8 cellular contexts compared by ENCODE assay signal in the genomic region with DNA sequence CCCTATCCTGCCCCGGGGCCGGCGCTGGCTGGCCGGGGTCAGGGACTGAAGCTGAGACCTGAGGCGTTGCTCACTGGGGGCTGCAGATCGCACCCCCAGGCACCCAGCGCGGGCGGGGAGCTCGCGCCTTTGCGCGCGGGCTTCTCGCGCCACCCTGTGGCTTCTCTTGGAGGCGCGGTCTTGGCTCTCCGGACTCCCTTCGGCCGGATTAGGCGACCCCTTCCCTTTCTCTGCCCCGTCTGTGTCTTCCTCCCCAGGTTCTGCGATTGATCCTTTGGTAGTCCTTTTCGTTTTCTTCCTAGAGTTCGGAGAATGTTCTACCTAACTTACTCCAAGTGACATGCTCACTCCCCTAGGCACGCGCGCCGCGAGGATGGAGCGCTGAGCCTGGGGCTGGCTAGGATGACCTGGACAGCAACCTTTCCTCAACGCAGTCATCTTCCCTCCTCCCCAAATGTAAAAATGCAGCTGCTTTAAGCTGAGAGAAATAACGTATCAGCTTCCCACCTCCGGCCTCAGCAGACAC. TPM values are rescaled to one million over a fixed set of nuclear protein-coding genes. Genes with fewer than 3 reads are reported as not detected.
DNase-seq lines count a peak whose midpoint lies in the region; ATAC-seq, FAIRE-seq and TF ChIP-seq lines count a peak whose summit lies in the region.

No MANE protein-coding gene starts in this region.

- H3K36me3 ChIP-seq in endodermal cell (ENCODE audit: control insufficient read depth, insufficient read depth, low read length) (no peaks in the 10 kb centered on the region), mucosa of descending colon (ENCODE audit: low read depth) (no peaks in the 10 kb centered on the region)

- peaks cover 84% of the 10 kb centered on the region for H3K27me3 ChIP-seq in endodermal cell (ENCODE audit: control insufficient read depth, insufficient read depth, low read length, poor library complexity, severe bottlenecking)

- H3K4me1 ChIP-seq in endodermal cell (ENCODE audit: control insufficient read depth, insufficient read depth, low read length): peaks cover 19% of the 10 kb centered on the region
- H3K4me1 ChIP-seq in mucosa of descending colon (ENCODE audit: low read depth): peaks cover 17% of the 10 kb centered on the region

- no peak overlapping the region for H3K27ac Mint-ChIP-seq in activated CD8-positive, alpha-beta T cell treated with anti-CD3 and anti-CD28 coated beads for 36 hours
- H3K27ac Mint-ChIP-seq in endodermal cell: no peak overlapping the region
- H3K27ac Mint-ChIP-seq in stimulated activated memory B cell treated with anti-CD40 and anti-IgM and Interleukin-4, amounts not matched to agents 10 μg/mL and 1 μg/mL and 100 μg/mL, for 72 hours: no peak overlapping the region

- no peak overlapping the region for H3K9ac ChIP-seq in endodermal cell (ENCODE audit: extremely low read depth, low read length, poor library complexity, severe bottlenecking)

- TF ChIP-seq CTCF in activated CD8-positive, alpha-beta T cell treated with anti-CD3 and anti-CD28 coated beads for 36 hours (IDR thresholded peaks at IDR 0.05): peak; percentile 97
- TF ChIP-seq CTCF in endodermal cell (conservative IDR thresholded peaks at IDR 0.05) (peak; percentile 88), mucosa of descending colon (IDR thresholded peaks at IDR 0.05) (peak; percentile 47)

- DNase-seq in A172 (ENCODE audit: low spot score) (peak; percentile 30), GM12891 (ENCODE audit: insufficient read length, low spot score) (peak; percentile 87), NCI-H2196 (lab: John Stamatoyannopoulos, UW; ENCODE audit: unreplicated experiment) (peak; percentile 75), endodermal cell (peak; percentile 86), mucosa of descending colon (peak in 2 of 3 donors; percentile 44 to 61)
- DNase-seq in activated CD8-positive, alpha-beta T cell treated with anti-CD3 and anti-CD28 coated beads for 36 hours: peak; percentile 64

- H3K4me3 ChIP-seq in endodermal cell (ENCODE audit: low read length) (peak overlapping the region; percentile 77), mucosa of descending colon (no peak overlapping the region)

- WGBS in endodermal cell (ENCODE audit: insufficient coverage in 1 of 2, insufficient read length in 1 of 2), 2 experiments: 0 to 1% methylated on average over 22 to 35 of the region's 35 CpGs

- H3K9me3 ChIP-seq in endodermal cell (ENCODE audit: control insufficient read depth, low read length): no peaks in the 10 kb centered on the region
- no peaks in the 10 kb centered on the region for H3K9me3 ChIP-seq in mucosa of descending colon

- TF ChIP-seq POLR2A in GM12891 (IDR thresholded peaks at IDR 0.05; ENCODE audit: low read depth, low read length): no peak

- peak; percentile 13 for FAIRE-seq in GM12891 (lab: Jason Lieb, UNC)

- no peaks in the 10 kb centered on the region for H3K9me3 Mint-ChIP-seq in activated CD8-positive, alpha-beta T cell treated with anti-CD3 and anti-CD28 coated beads for 36 hours
- no peaks in the 10 kb centered on the region for H3K9me3 Mint-ChIP-seq in endodermal cell
- H3K9me3 Mint-ChIP-seq in stimulated activated memory B cell treated with anti-CD40 and anti-IgM and Interleukin-4, amounts not matched to agents 10 μg/mL and 1 μg/mL and 100 μg/mL, for 72 hours: no peaks in the 10 kb centered on the region

- intact Hi-C loops in activated CD8-positive, alpha-beta T cell treated with anti-CD3 and anti-CD28 coated beads for 36 hours (cut with micrococcal nuclease): loop anchor here (5.0 kb wide), 2 partner anchors 43 to 133 kb away; partner anchors contain the start of genes ISG20L2, METTL25B and SH2D2A
- intact Hi-C loops in mucosa of descending colon (cut with DNase I, micrococcal nuclease): loop anchor here in 1 of 2 donors (5.0 kb wide), 1 partner anchor 63 kb away; no protein-coding TSS in a partner anchor

- CTCF ChIA-PET in activated CD8-positive, alpha-beta T cell treated with anti-CD3 and anti-CD28 coated beads for 36 hours (lab: Charles Lee): interaction anchor here (0.7 to 13.5 kb wide), 47 partner anchors 10 to 327 kb away, joined by 3 to 273 read pairs (median 6); partner anchors contain the start of genes ISG20L2, METTL25B, PRCC and SH2D2A

- H3K27me3 Mint-ChIP-seq in activated CD8-positive, alpha-beta T cell treated with anti-CD3 and anti-CD28 coated beads for 36 hours: peaks cover 58% of the 10 kb centered on the region
- H3K27me3 Mint-ChIP-seq in endodermal cell (ENCODE audit: insufficient read depth): peaks cover 94% of the 10 kb centered on the region
- H3K27me3 Mint-ChIP-seq in stimulated activated memory B cell treated with anti-CD40 and anti-IgM and Interleukin-4, amounts not matched to agents 10 μg/mL and 1 μg/mL and 100 μg/mL, for 72 hours: peaks cover 81% of the 10 kb centered on the region

- POLR2A ChIA-PET in activated CD8-positive, alpha-beta T cell treated with anti-CD3 and anti-CD28 coated beads for 36 hours (lab: Charles Lee): interaction anchor here (0.8 to 4.1 kb wide), 15 partner anchors 11 to 133 kb away, joined by 3 to 20 read pairs (median 5); partner anchors contain the start of genes ISG20L2 and METTL25B

- H3K4me1 Mint-ChIP-seq in activated CD8-positive, alpha-beta T cell treated with anti-CD3 and anti-CD28 coated beads for 36 hours (ENCODE audit: low read depth): peaks cover 42% of the 10 kb centered on the region
- H3K4me1 Mint-ChIP-seq in endodermal cell: peaks cover 32% of the 10 kb centered on the region
- peaks cover 20% of the 10 kb centered on the region for H3K4me1 Mint-ChIP-seq in stimulated activated memory B cell treated with anti-CD40 and anti-IgM and Interleukin-4, amounts not matched to agents 10 μg/mL and 1 μg/mL and 100 μg/mL, for 72 hours

- H3K4me3 Mint-ChIP-seq in activated CD8-positive, alpha-beta T cell treated with anti-CD3 and anti-CD28 coated beads for 36 hours: peak overlapping the region; percentile 74
- H3K4me3 Mint-ChIP-seq in endodermal cell: peak overlapping the region; percentile 37
- peak overlapping the region; percentile 61 for H3K4me3 Mint-ChIP-seq in stimulated activated memory B cell treated with anti-CD40 and anti-IgM and Interleukin-4, amounts not matched to agents 10 μg/mL and 1 μg/mL and 100 μg/mL, for 72 hours

- no peak overlapping the region for H3K27ac ChIP-seq in endodermal cell (ENCODE audit: low read depth, low read length)

- no peaks in the 10 kb centered on the region for H3K36me3 Mint-ChIP-seq in activated CD8-positive, alpha-beta T cell treated with anti-CD3 and anti-CD28 coated beads for 36 hours (ENCODE audit: low read depth)
- H3K36me3 Mint-ChIP-seq in endodermal cell (ENCODE audit: low read depth): no peaks in the 10 kb centered on the region
- no peaks in the 10 kb centered on the region for H3K36me3 Mint-ChIP-seq in stimulated activated memory B cell treated with anti-CD40 and anti-IgM and Interleukin-4, amounts not matched to agents 10 μg/mL and 1 μg/mL and 100 μg/mL, for 72 hours

- ATAC-seq in activated CD8-positive, alpha-beta T cell treated with anti-CD3 and anti-CD28 coated beads for 36 hours: peak; percentile 57
- ATAC-seq in mucosa of descending colon (peak; percentile 71), HG02870 (IDR thresholded peaks at IDR 0.05; ENCODE audit: unreplicated experiment) (no peak)
- ATAC-seq in stimulated activated memory B cell treated with anti-CD40 and anti-IgM and Interleukin-4, amounts not matched to agents 10 μg/mL and 1 μg/mL and 100 μg/mL, for 72 hours: peak; percentile 55

TF ChIP-seq in GM12891, 5 proteins besides CTCF, POLR2A, EP300 and RAD21:
- TF ChIP-seq PAX5 (IDR thresholded peaks at IDR 0.05; ENCODE audit: insufficient read depth, low read length, severe bottlenecking) (no peak), SPI1 (IDR thresholded peaks at IDR 0.05; ENCODE audit: low read depth, low read length) (no peak), POLR2AphosphoS5 (IDR thresholded peaks at IDR 0.05; ENCODE audit: low read depth, low read length) (no peak), POU2F2 (IDR thresholded peaks at IDR 0.05; ENCODE audit: low read depth, low read length) (no peak), TAF1 (IDR thresholded peaks at IDR 0.05; ENCODE audit: low read depth, low read length) (no peak)

RNA-seq across cellular contexts. Expression of gene NTRK1, which starts 0.5 kb away (rescaled TPM):
- 0.16 and 0.24 TPM in 2 replicates for total RNA-seq in A172 (2014; rRNA removed; shearing (Covaris generic))
- polyA plus RNA-seq in GM12891 (2012; ENCODE audit: low read depth, missing spikeins): not detected
- 10 to 100 TPM; 23.5 to 25.9 TPM for total RNA-seq in activated CD8-positive, alpha-beta T cell treated with anti-CD3 and anti-CD28 coated beads for 36 hours
- under 1 TPM; 0.44 to 0.82 TPM for total RNA-seq in endodermal cell
- 3.1 TPM for polyA plus RNA-seq in endodermal cell (2013, experiment 1 of 2)
- polyA plus RNA-seq in endodermal cell (2013, experiment 2 of 2): 2.0 TPM
- 1 to 10 TPM in 1 of 3 donors, under 1 TPM in 2; 0.67 to 1.3 (median 0.79) TPM for total RNA-seq in mucosa of descending colon

RNA-seq across cellular contexts. Expression of gene INSRR, which starts 1.3 kb away (rescaled TPM):
- total RNA-seq in A172 (2014; rRNA removed; shearing (Covaris generic)): not detected in 2 replicates
- not detected for polyA plus RNA-seq in GM12891 (2012; ENCODE audit: low read depth, missing spikeins)
- under 1 TPM; 0.47 to 0.54 TPM for total RNA-seq in activated CD8-positive, alpha-beta T cell treated with anti-CD3 and anti-CD28 coated beads for 36 hours
- total RNA-seq in endodermal cell (under 1 TPM; 0.07 to 0.09 TPM), mucosa of descending colon (under 1 TPM in 2 of 3 donors, not detected in 1; 0.06 to 0.09 TPM)
- 0.11 TPM for polyA plus RNA-seq in endodermal cell (2013, experiment 1 of 2)
- 0.08 TPM for polyA plus RNA-seq in endodermal cell (2013, experiment 2 of 2)

RNA-seq across cellular contexts. Expression of gene PEAR1, which starts 33.3 kb away (rescaled TPM):
- 2.8 and 3.1 TPM in 2 replicates for total RNA-seq in A172 (2014; rRNA removed; shearing (Covaris generic))
- not detected for polyA plus RNA-seq in GM12891 (2012; ENCODE audit: low read depth, missing spikeins)
- under 1 TPM in 1 of 2 experiments, not detected in 1; 0.07 TPM for total RNA-seq in activated CD8-positive, alpha-beta T cell treated with anti-CD3 and anti-CD28 coated beads for 36 hours
- under 1 TPM; 0.29 to 0.53 TPM for total RNA-seq in endodermal cell
- 2.1 TPM for polyA plus RNA-seq in endodermal cell (2013, experiment 1 of 2)
- polyA plus RNA-seq in endodermal cell (2013, experiment 2 of 2): 2.3 TPM
- 1 to 10 TPM; 2.3 to 7.2 (median 4.6) TPM for total RNA-seq in mucosa of descending colon

RNA-seq across cellular contexts. Expression of gene SH2D2A, which starts 43.5 kb away (rescaled TPM):
- 0.09 TPM in 1 of 2 replicates, not detected in the other for total RNA-seq in A172 (2014; rRNA removed; shearing (Covaris generic))
- polyA plus RNA-seq in GM12891 (2012; ENCODE audit: low read depth, missing spikeins): 6.8 TPM
- 100 to 1,000 TPM; 297 to 315 TPM for total RNA-seq in activated CD8-positive, alpha-beta T cell treated with anti-CD3 and anti-CD28 coated beads for 36 hours
- 1 to 10 TPM; 2.4 to 7.7 TPM for total RNA-seq in endodermal cell
- 3.0 TPM for polyA plus RNA-seq in endodermal cell (2013, experiment 1 of 2)
- 1.9 TPM for polyA plus RNA-seq in endodermal cell (2013, experiment 2 of 2)
- total RNA-seq in mucosa of descending colon: 1 to 10 TPM; 2.9 to 3.3 (median 3.1) TPM

Comparison
In these comparisons a context has a peak if more than half of its experiments do, and no peak if none do; other contexts are left out.
1. DNase-seq: peak in every context shown above with its lines; median percentile 87 in GM12891; 86 in endodermal cell; 75 in NCI-H2196; 64 in activated CD8-positive, alpha-beta T cell treated with anti-CD3 and anti-CD28 coated beads for 36 hours; 52 in mucosa of descending colon; 30 in A172.
2. CTCF ChIP-seq: peak in every context shown above with its lines; median percentile 97 in activated CD8-positive, alpha-beta T cell treated with anti-CD3 and anti-CD28 coated beads for 36 hours; 88 in endodermal cell; 47 in mucosa of descending colon.
3. RNA of gene NTRK1, which starts 0.5 kb away (total RNA-seq): 23.5 to 25.9 TPM in activated CD8-positive, alpha-beta T cell treated with anti-CD3 and anti-CD28 coated beads for 36 hours; 0.44 to 0.82 TPM in endodermal cell, 0.67 to 1.3 TPM in mucosa of descending colon and 0.16 to 0.24 TPM in A172; every median in the first group is over 10 times any median in the second.
4. Peak in every context shown above with its lines, with median percentiles within 50 percentile points of each other: H3K4me3 Mint-ChIP-seq.